In genomic region chr22:20550057-20550817, GRCh38 we compare ENCODE assay signal across 10 cellular contexts. TPM values are rescaled to one million over a fixed set of nuclear protein-coding genes. Genes with fewer than 3 reads are reported as not detected.
A peak's percentile ranks its signal among the peaks of the same experiment; 100 is the strongest.
DNase-seq lines count a peak whose midpoint lies in the region; ATAC-seq and TF ChIP-seq lines count a peak whose summit lies in the region.
"Had no signal": no experiment of that assay in that cellular context is flagged by ENCODE, and none has a peak within 500 bp of the region (broad histone marks: within the 10 kb centered on the region; RNA-seq: fewer than 3 reads in every experiment).

No MANE protein-coding gene starts in this region.

- ATAC-seq in GM23338: no peak
- ATAC-seq in activated T-cell treated with anti-CD3 and anti-CD28 coated beads, Interleukin-2, amount 50 U/mL, for 72 hours (replicated peaks in 1 of 2): peak; percentile 23 to 46
- ATAC-seq in right cardiac atrium: no peak
- ATAC-seq in GM19324 (IDR thresholded peaks at IDR 0.05; ENCODE audit: low FRiP score, unreplicated experiment): no peak

- H3K4me3 Mint-ChIP-seq in GM23338: no peak overlapping the region
- peak overlapping the region; percentile 80 to 98 for H3K4me3 Mint-ChIP-seq in activated T-cell treated with anti-CD3 and anti-CD28 coated beads, Interleukin-2, amount 50 U/mL, for 72 hours

- peaks cover 15% of the 10 kb centered on the region for H4K20me1 ChIP-seq in GM23338 (replicated peaks; ENCODE audit: insufficient read depth)

- peaks cover 14% of the 10 kb centered on the region for H3K36me3 Mint-ChIP-seq in GM23338 (ENCODE audit: low read depth)
- H3K36me3 Mint-ChIP-seq in activated T-cell treated with anti-CD3 and anti-CD28 coated beads, Interleukin-2, amount 50 U/mL, for 72 hours (ENCODE audit: insufficient read depth in 2 of 2): peaks cover 6 to 13% of the 10 kb centered on the region in 2 donors

- H3K4me1 Mint-ChIP-seq in GM23338: peaks cover 33% of the 10 kb centered on the region
- peaks cover 85% of the 10 kb centered on the region for H3K4me1 Mint-ChIP-seq in activated T-cell treated with anti-CD3 and anti-CD28 coated beads, Interleukin-2, amount 50 U/mL, for 72 hours (ENCODE audit: low read depth)

- H3K27ac Mint-ChIP-seq in GM23338: peak overlapping the region; percentile 82; the same call in 1 of the 2 replicates
- H3K27ac Mint-ChIP-seq in activated T-cell treated with anti-CD3 and anti-CD28 coated beads, Interleukin-2, amount 50 U/mL, for 72 hours: peak overlapping the region; percentile 100

- no peaks in the 10 kb centered on the region for H3F3A ChIP-seq in GM23338 (replicated peaks; ENCODE audit: low read depth)

- H3K4me1 ChIP-seq in GM23338 (ENCODE audit: insufficient read depth) (peaks cover 4% of the 10 kb centered on the region; the same call in 1 of the 2 replicates), right cardiac atrium (ENCODE audit: control insufficient read depth, insufficient read depth, low read length) (peaks cover 44% of the 10 kb centered on the region)

- no peaks in the 10 kb centered on the region for H3K9me3 ChIP-seq in right cardiac atrium (ENCODE audit: control insufficient read depth, low read length)
- H3K9me3 ChIP-seq: mucosa of descending colon had no signal

- H3K9me3 Mint-ChIP-seq in GM23338: no peaks in the 10 kb centered on the region
- H3K9me3 Mint-ChIP-seq in activated T-cell treated with anti-CD3 and anti-CD28 coated beads, Interleukin-2, amount 50 U/mL, for 72 hours: no peaks in the 10 kb centered on the region

- H3K27ac ChIP-seq in GM23338 (ENCODE audit: low read depth) (peak overlapping the region; percentile 59; the same call in 1 of the 2 replicates), right cardiac atrium (ENCODE audit: low read length) (peak overlapping the region; percentile 93), skin epidermis (peak overlapping the region in 20 of 21 experiments; percentile 68 to 95 (median 85))

- H3K79me2 ChIP-seq in GM23338 (replicated peaks; ENCODE audit: insufficient read depth): peaks cover 49% of the 10 kb centered on the region

- TF ChIP-seq CTCF in GM23338 (conservative IDR thresholded peaks at IDR 0.05; ENCODE audit: low read depth in 2 of 2): no peak

- 0 out of 2 replicates have a peak overlapping the region, but pooled peaks have one; percentile 26 for H3K4me2 ChIP-seq in GM23338

- peaks cover 11% of the 10 kb centered on the region for H3K27me3 Mint-ChIP-seq in GM23338 (ENCODE audit: insufficient read depth, low read depth, poor library complexity)
- H3K27me3 Mint-ChIP-seq in activated T-cell treated with anti-CD3 and anti-CD28 coated beads, Interleukin-2, amount 50 U/mL, for 72 hours (ENCODE audit: low read depth): no peaks in the 10 kb centered on the region

- H3K36me3 ChIP-seq in GM23338 (ENCODE audit: insufficient read depth): no peaks in the 10 kb centered on the region

- H2AFZ ChIP-seq in GM23338: no peak overlapping the region

- H3K9me2 ChIP-seq in GM23338 (ENCODE audit: insufficient read depth): no peaks in the 10 kb centered on the region

- DNase-seq in GM23338 (ENCODE audit: low spot score) (no peak), right cardiac atrium (peak in 1 of 3 donors; percentile 45), HuH-7 (ENCODE audit: low spot score) (no peak), dedifferentiated amniotic fluid mesenchymal stem cell (ENCODE audit: extremely low spot score) (no peak)
- DNase-seq in activated T-cell treated with anti-CD3 and anti-CD28 coated beads, Interleukin-2, amount 50 U/mL, for 72 hours: peak; percentile 30 to 52
- no peak for DNase-seq in activated CD4-positive, alpha-beta T cell treated with anti-CD3 and anti-CD28 coated beads, Interleukin-2, amount 50 U/mL, for 48 hours

- no peak overlapping the region for H3K4me3 ChIP-seq in GM23338
- H3K4me3 ChIP-seq in right cardiac atrium (ENCODE audit: low read length): no peak overlapping the region
- H3K4me3 ChIP-seq in skin epidermis: no peak overlapping the region
- H3K4me3 ChIP-seq: mucosa of descending colon, SK-N-MC had no signal

- H3K27me3 ChIP-seq in GM23338 (ENCODE audit: insufficient read depth) (no peaks in the 10 kb centered on the region), right cardiac atrium (ENCODE audit: control insufficient read depth, insufficient read depth) (no peaks in the 10 kb centered on the region)

- 73% methylated on average over 8 of the region's 8 CpGs for WGBS in right cardiac atrium

- intact Hi-C loops in right cardiac atrium (cut with DNase I): no loop called here

TF ChIP-seq in GM23338, 12 proteins besides CTCF, POLR2A, EP300 and RAD21 (continues in another document):
- TF ChIP-seq EZH2phosphoT487 (IDR thresholded peaks at IDR 0.05; ENCODE audit: unreplicated experiment): no peak
- no peak for TF ChIP-seq ZNF331 (CRISPR knock-in tag; IDR thresholded peaks at IDR 0.05; ENCODE audit: low read depth)
- no peak for TF ChIP-seq ETS1 (IDR thresholded peaks at IDR 0.05)
- TF ChIP-seq EZH2 (IDR thresholded peaks at IDR 0.05; ENCODE audit: low read depth, unreplicated experiment): no peak

RNA-seq across cellular contexts. Expression of gene MED15, which starts 42.8 kb away (rescaled TPM):
- 32.0 and 43.5 TPM in 2 replicates for total RNA-seq in GM23338 (2014; rRNA removed; shearing (Covaris generic))
- 27.7 and 29.2 TPM in 2 replicates for polyA plus RNA-seq in GM23338 (2016; fragmentation: Nextera tagmentation; extraction: Ambion mirVana)
- total RNA-seq in activated T-cell treated with anti-CD3 and anti-CD28 coated beads, Interleukin-2, amount 50 U/mL, for 72 hours: 100 to 1,000 TPM; 106 to 113 TPM
- total RNA-seq in right cardiac atrium: 10 to 100 TPM; 47.3 to 53.4 (median 50.1) TPM
- polyA plus RNA-seq in right cardiac atrium: 30.9 TPM

RNA-seq across cellular contexts. Expression of gene KLHL22, which starts 54.6 kb away (rescaled TPM):
- total RNA-seq in GM23338 (2014; rRNA removed; shearing (Covaris generic)): 12.1 and 16.0 TPM in 2 replicates
- polyA plus RNA-seq in GM23338 (2016; fragmentation: Nextera tagmentation; extraction: Ambion mirVana): 2.4 and 2.8 TPM in 2 replicates
- 10 to 100 TPM; 21.4 to 26.5 TPM for total RNA-seq in activated T-cell treated with anti-CD3 and anti-CD28 coated beads, Interleukin-2, amount 50 U/mL, for 72 hours
- 10 to 100 TPM; 17.9 to 25.8 (median 20.6) TPM for total RNA-seq in right cardiac atrium
- polyA plus RNA-seq in right cardiac atrium: 19.1 TPM

Comparison
In these comparisons a context has a peak if more than half of its experiments do, and no peak if none do; other contexts are left out.
1. ATAC-seq: peak in activated T-cell treated with anti-CD3 and anti-CD28 coated beads, Interleukin-2, amount 50 U/mL, for 72 hours (2 of 2); none in GM23338 (single experiment), right cardiac atrium (0 of 2) and GM19324 (single experiment).
2. DNase-seq: peak in activated T-cell treated with anti-CD3 and anti-CD28 coated beads, Interleukin-2, amount 50 U/mL, for 72 hours (2 of 2); none in GM23338 (single experiment), HuH-7 (single experiment), dedifferentiated amniotic fluid mesenchymal stem cell (single experiment) and activated CD4-positive, alpha-beta T cell treated with anti-CD3 and anti-CD28 coated beads, Interleukin-2, amount 50 U/mL, for 48 hours (0 of 2).
3. Peak in every context shown above with its lines, with median percentiles within 50 percentile points of each other: H3K27ac ChIP-seq.